In genomic region chr2:47312504-47312875, GRCh38 we compare ENCODE assay signal across 1 cellular context.
TF ChIP-seq lines count a peak whose summit lies in the region.

No MANE protein-coding gene starts in this region.

TF ChIP-seq in HCT116, 20 proteins besides CTCF, POLR2A, EP300 and RAD21:
- TF ChIP-seq CEBPB (IDR thresholded peaks at IDR 0.05; ENCODE audit: low read depth) = no peak
- TF ChIP-seq JUND (IDR thresholded peaks at IDR 0.05) = no peak
- TF ChIP-seq ATF3 (IDR thresholded peaks at IDR 0.05) = no peak
- no peak for TF ChIP-seq ELF1 (IDR thresholded peaks at IDR 0.05; ENCODE audit: borderline replicate concordance, low read depth)
- TF ChIP-seq TCF7L2 (IDR thresholded peaks at IDR 0.05; ENCODE audit: borderline replicate concordance, extremely low read depth, insufficient read depth, insufficient read length) = no peak
TF ChIP-seq in HCT116: peak in this region for 0.
